ENCODE assay signal across 18 cellular contexts in genomic region chr10:125482637-125483036, GRCh38.
"Had no signal": no experiment of that assay in that cellular context is flagged by ENCODE, and none has a peak within 500 bp of the region (broad histone marks: within the 10 kb centered on the region; RNA-seq: fewer than 3 reads in every experiment).

No MANE protein-coding gene starts in this region.

- ATAC-seq: activated T-cell treated with anti-CD3 and anti-CD28 coated beads, Interleukin-2, amount 50 U/mL, for 4 hours; body of pancreas; heart right ventricle; left ventricle myocardium superior; mucosa of descending colon; right lobe of liver; stimulated activated memory B cell treated with anti-CD40 and anti-IgM and Interleukin-4, amounts not matched to agents 10 μg/mL and 1 μg/mL and 100 μg/mL, for 72 hours; T-cell had no signal

- H3K4me1 ChIP-seq: body of pancreas, heart right ventricle, right lobe of liver, vagina had no signal

- H3K36me3 ChIP-seq: cardiac muscle cell, heart right ventricle, right lobe of liver, vagina had no signal

- DNase-seq: activated CD4-positive, alpha-beta T cell treated with anti-CD3 and anti-CD28 coated beads, Interleukin-2, amount 50 U/mL, for 48 hours; activated CD8-positive, alpha-beta memory T cell treated with anti-CD3 and anti-CD28 coated beads, Interleukin-2, amount 50 U/mL, for 48 hours; activated effector memory CD4-positive, alpha-beta T cell treated with Interleukin-2 at 50 U/mL for 16 hours; activated naive CD4-positive, alpha-beta T cell treated with anti-CD3 and anti-CD28 coated beads for 36 hours; activated naive CD8-positive, alpha-beta T cell treated with anti-CD3 and anti-CD28 coated beads, Interleukin-2, amount 10 ng/mL, durations not matched to agents 7 days and 5 days; activated T-cell treated with anti-CD3 and anti-CD28 coated beads, Interleukin-2, amount 50 U/mL, for 4 hours; body of pancreas; heart right ventricle; left ventricle myocardium superior; mucosa of descending colon; occipital lobe; posterior cingulate gyrus; right lobe of liver; T-cell had no signal

- H3K9me3 ChIP-seq: body of pancreas, heart right ventricle, mucosa of descending colon, right lobe of liver, vagina had no signal

- H3K27ac ChIP-seq: body of pancreas, cardiac muscle cell, heart right ventricle, right lobe of liver, skin epidermis, vagina had no signal

- H3K4me3 ChIP-seq: body of pancreas, cardiac muscle cell, heart right ventricle, mucosa of descending colon, right lobe of liver, skin epidermis, vagina had no signal

- H3K27me3 ChIP-seq: body of pancreas, cardiac muscle cell, right lobe of liver, vagina had no signal
